Comparison of ENCODE assay signal across 25 cellular contexts in the genomic region with DNA sequence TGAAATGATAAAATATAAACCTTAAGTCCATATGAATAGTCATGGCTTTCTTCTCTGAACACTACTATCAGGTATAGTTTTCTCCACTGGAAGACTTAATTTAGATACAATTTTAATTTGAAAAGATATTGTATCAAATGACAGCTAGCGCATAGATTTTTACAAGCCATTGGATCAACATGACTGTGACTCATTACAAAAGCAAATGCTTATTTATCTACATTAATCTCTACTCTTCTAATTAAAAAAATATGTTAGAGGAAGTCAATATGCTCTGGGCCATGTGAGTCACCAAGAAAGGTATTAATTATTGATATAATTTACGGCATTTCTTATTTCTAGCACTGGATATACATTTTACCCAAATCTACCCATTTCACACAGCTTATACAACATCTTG.
"Had no signal": no experiment of that assay in that cellular context is flagged by ENCODE, and none has a peak within 500 bp of the region (broad histone marks: within the 10 kb centered on the region; RNA-seq: fewer than 3 reads in every experiment).

No MANE protein-coding gene starts in this region.

- H3K27ac ChIP-seq: ascending aorta, colonic mucosa, epithelial cell of prostate, esophagus squamous epithelium, foreskin keratinocyte, gastrocnemius medialis, heart right ventricle had no signal

- DNase-seq: activated CD4-positive, alpha-beta memory T cell treated with anti-CD3 and anti-CD28 coated beads for 36 hours; activated CD4-positive, alpha-beta T cell treated with anti-CD3 and anti-CD28 coated beads for 36 hours; activated CD4-positive, alpha-beta T cell treated with anti-CD3 and anti-CD28 coated beads, Interleukin-2, amount 10 ng/mL, durations not matched to agents 24 days and 14 days; activated CD4-positive, CD25-positive, alpha-beta regulatory T cell; activated CD4-positive, CD25-positive, alpha-beta regulatory T cell treated with anti-CD3 and anti-CD28 coated beads, Interleukin-2, amount 50 U/mL, for 72 hours; activated CD8-positive, alpha-beta memory T cell treated with anti-CD3 and anti-CD28 coated beads, Interleukin-2, amount 50 U/mL, for 48 hours; activated gamma-delta T cell; activated naive CD4-positive, alpha-beta T cell; activated naive CD4-positive, alpha-beta T cell treated with anti-CD3 and anti-CD28 coated beads, Interleukin-2, amount 10 ng/mL, durations not matched to agents 7 days and 5 days; activated naive CD8-positive, alpha-beta T cell treated with anti-CD3 and anti-CD28 coated beads, Interleukin-2, amount 10 ng/mL, durations not matched to agents 7 days and 5 days; activated T-cell treated with anti-CD3 and anti-CD28 coated beads for 4 hours; activated T-cell treated with anti-CD3 and anti-CD28 coated beads, Interleukin-2, amount 50 U/mL, for 24 hours; activated T-cell treated with anti-CD3 and anti-CD28 coated beads, Interleukin-2, amount 50 U/mL, for 72 hours; caudate nucleus; cerebellar nuclear complex; colonic mucosa; effector CD8-positive, alpha-beta T cell; esophagus squamous epithelium; foreskin keratinocyte; gastrocnemius medialis; heart right ventricle; T-helper 2 cell had no signal

- H3K9me3 ChIP-seq: ascending aorta, colonic mucosa, esophagus squamous epithelium, gastrocnemius medialis, heart right ventricle had no signal

- ATAC-seq: activated CD4-positive, alpha-beta T cell treated with anti-CD3 and anti-CD28 coated beads for 36 hours; activated naive CD4-positive, alpha-beta T cell treated with anti-CD3 and anti-CD28 coated beads, Interleukin-2, amount 50 U/mL, for 72 hours; activated T-cell treated with anti-CD3 and anti-CD28 coated beads, Interleukin-2, amount 50 U/mL, for 72 hours; foreskin keratinocyte; gastrocnemius medialis; heart right ventricle had no signal

- H3K4me3 ChIP-seq: ascending aorta, colonic mucosa, esophagus squamous epithelium, gastrocnemius medialis, heart right ventricle had no signal

- H3K36me3 ChIP-seq: ascending aorta, colonic mucosa, esophagus squamous epithelium, gastrocnemius medialis, heart right ventricle had no signal
